In the genomic region with DNA sequence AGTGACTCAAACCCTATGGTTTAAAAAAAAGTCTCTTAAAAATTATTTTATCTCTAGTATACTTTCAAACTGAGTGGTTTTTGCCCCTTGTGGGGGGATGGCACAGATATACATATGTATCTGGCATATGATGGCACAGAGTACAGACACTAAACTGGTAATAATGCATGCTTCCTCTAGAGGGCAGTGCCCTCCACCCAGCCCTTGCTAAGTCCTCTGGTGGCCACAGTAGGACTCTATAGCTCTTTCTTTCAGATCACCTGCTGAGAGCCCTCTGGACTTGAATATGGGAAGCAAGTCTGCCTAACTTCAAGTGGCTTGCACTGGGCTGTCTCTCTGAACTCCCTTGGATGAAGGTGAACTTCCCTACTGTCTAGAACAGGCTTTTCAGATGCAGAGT, we compare ENCODE assay signal across 8 cellular contexts.
DNase-seq lines count a peak whose midpoint lies in the region; ATAC-seq and TF ChIP-seq lines count a peak whose summit lies in the region.

No MANE protein-coding gene starts in this region.

- no peaks in the 10 kb centered on the region for H3K9me1 ChIP-seq in IMR-90 (ENCODE audit: insufficient read depth, low read length)

- intact Hi-C loops in IMR-90 (cut with micrococcal nuclease) = no loop called here
- intact Hi-C loops in thyroid gland (cut with DNase I) = no loop called here

- TF ChIP-seq CTCF in GM20000 (IDR thresholded peaks at IDR 0.05; ENCODE audit: extremely low read depth, missing control alignments) (peak; percentile 36), IMR-90 (conservative IDR thresholded peaks at IDR 0.05; ENCODE audit: low read depth, low read length) (peak; percentile 38), WERI-Rb-1 (IDR thresholded peaks at IDR 0.05; ENCODE audit: low read depth, low read length) (peak; percentile 80), thyroid gland (IDR thresholded peaks at IDR 0.05) (peak in 2 of 6 experiments; percentile 9 to 33)

- no peak overlapping the region for H4K8ac ChIP-seq in IMR-90 (ENCODE audit: low read depth in 2 of 2, low read length in 2 of 2)

- no peak overlapping the region for H2BK5ac ChIP-seq in IMR-90 (ENCODE audit: low read depth, low read length, poor library complexity, severe bottlenecking)

- H3K79me1 ChIP-seq in IMR-90 (ENCODE audit: low read depth in 1 of 2, low read length in 2 of 2) = no peaks in the 10 kb centered on the region

- no peak overlapping the region for H2AK9ac ChIP-seq in IMR-90 (replicated peaks; ENCODE audit: low read depth, low read length, poor library complexity)

- H2BK20ac ChIP-seq in IMR-90 (ENCODE audit: low read depth, low read length) = no peak overlapping the region

- H3K36me3 ChIP-seq in IMR-90 (ENCODE audit: control insufficient read depth, insufficient read depth, low read length) = no peaks in the 10 kb centered on the region
- no peaks in the 10 kb centered on the region for H3K36me3 ChIP-seq in WERI-Rb-1
- no peaks in the 10 kb centered on the region for H3K36me3 ChIP-seq in thyroid gland

- no peak overlapping the region for H3K4me2 ChIP-seq in IMR-90 (ENCODE audit: low read depth, low read length)

- H3K18ac ChIP-seq in IMR-90 (ENCODE audit: low read depth, low read length) = no peak overlapping the region

- H2AFZ ChIP-seq in IMR-90 (replicated peaks; ENCODE audit: low read length, poor library complexity) = no peak overlapping the region

- H4K5ac ChIP-seq in IMR-90 (ENCODE audit: low read depth, low read length) = no peak overlapping the region

- ATAC-seq in IMR-90 (ENCODE audit: low read depth) = no peak

- H3K4me3 ChIP-seq in IMR-90 (ENCODE audit: insufficient read depth, low read depth, low read length) = no peak overlapping the region
- no peak overlapping the region for H3K4me3 ChIP-seq in WERI-Rb-1 (ENCODE audit: low read depth, low read length)
- H3K4me3 ChIP-seq in thyroid gland (replicated peaks in 1 of 3) = no peak overlapping the region

- no peak overlapping the region for H4K91ac ChIP-seq in IMR-90 (ENCODE audit: insufficient read depth, low read depth, low read length)

- H3K27ac ChIP-seq in IMR-90 (ENCODE audit: insufficient read depth, low read length) (no peak overlapping the region), WERI-Rb-1 (no peak overlapping the region), thyroid gland (no peak overlapping the region)

- DNase-seq in ELR (ENCODE audit: low read depth) (peak; percentile 35), GM20000 (ENCODE audit: low spot score) (peak; percentile 15), IMR-90 (peak; percentile 8), WERI-Rb-1 (peak; percentile 33), iris pigment epithelial cell (ENCODE audit: low read depth) (peak; percentile 29), thyroid gland (no peak), T-helper 9 cell (no peak), superior temporal gyrus (ENCODE audit: extremely low spot score) (no peak)

- no peak overlapping the region for H2AK5ac ChIP-seq in IMR-90 (ENCODE audit: low read depth, low read length)

- TF ChIP-seq RAD21 in IMR-90 (IDR thresholded peaks at IDR 0.05; ENCODE audit: low read length) = peak; percentile 16; the same call in 1 of the 2 replicates

- no peak overlapping the region for H3K9ac ChIP-seq in IMR-90 (ENCODE audit: low read depth, low read length)

- H3K23ac ChIP-seq in IMR-90 (ENCODE audit: low read depth, low read length) = no peak overlapping the region

- in situ Hi-C loops in IMR-90 (cut with MboI; ENCODE audit: low sequenced_read_pairs) = no loop called here

- BruUV-seq in IMR-90 (replicated peaks; lab: Mats Ljungman, UMichigan) = no TSS peak

- peaks cover 5% of the 10 kb centered on the region; the same call in 1 of the 2 replicates for H3K27me3 ChIP-seq in IMR-90 (ENCODE audit: control insufficient read depth, insufficient read depth, low read length)
- no peaks in the 10 kb centered on the region for H3K27me3 ChIP-seq in WERI-Rb-1 (ENCODE audit: insufficient read depth, low read depth, severe bottlenecking)
- no peaks in the 10 kb centered on the region for H3K27me3 ChIP-seq in thyroid gland

- H2BK120ac ChIP-seq in IMR-90 (ENCODE audit: low read depth, low read length) = no peak overlapping the region

- no peaks in the 10 kb centered on the region for H3K4me1 ChIP-seq in IMR-90 (ENCODE audit: control insufficient read depth, insufficient read depth, low read length)
- no peaks in the 10 kb centered on the region for H3K4me1 ChIP-seq in thyroid gland

- no peak overlapping the region for H3K14ac ChIP-seq in IMR-90 (replicated peaks; ENCODE audit: low read depth, low read length)

- dilution Hi-C loops in IMR-90 (cut with HindIII; ENCODE audit: low sequenced_read_pairs, unreplicated experiment) = no loop called here

- H2BK15ac ChIP-seq in IMR-90 (ENCODE audit: low read depth, low read length) = no peak overlapping the region

- POLR2A ChIA-PET in IMR-90 (lab: Charles Lee; ENCODE audit: unreplicated experiment) = no interaction called here

- no peak overlapping the region for H3K4ac ChIP-seq in IMR-90 (ENCODE audit: low read depth, low read length)

- no peaks in the 10 kb centered on the region for H4K20me1 ChIP-seq in IMR-90 (ENCODE audit: insufficient read depth, low read length)

- TF ChIP-seq POLR2A in IMR-90 (IDR thresholded peaks at IDR 0.05; ENCODE audit: low read depth, low read length) (no peak), thyroid gland (IDR thresholded peaks at IDR 0.05) (no peak)

- CTCF ChIA-PET in IMR-90 (lab: Yijun Ruan, JAX) = interaction anchor here (0.5 kb wide), 1 partner anchor 36 kb away, joined by 3 read pairs; no protein-coding TSS in a partner anchor

- H3K9me3 ChIP-seq in IMR-90 (ENCODE audit: control insufficient read depth, insufficient read depth, low read length) (no peaks in the 10 kb centered on the region), WERI-Rb-1 (ENCODE audit: severe bottlenecking) (no peaks in the 10 kb centered on the region), thyroid gland (no peaks in the 10 kb centered on the region)

- H3K56ac ChIP-seq in IMR-90 (ENCODE audit: extremely low read depth, insufficient read depth, low read length) = no peak overlapping the region

TF ChIP-seq in IMR-90, 13 proteins besides CTCF, POLR2A, EP300 and RAD21:
- TF ChIP-seq MXI1 (IDR thresholded peaks at IDR 0.05; ENCODE audit: borderline replicate concordance, low read depth, low read length) = no peak

Comparison
In these comparisons a context has a peak if more than half of its experiments do, and no peak if none do; other contexts are left out.
1. DNase-seq: peak in ELR (single experiment), GM20000 (single experiment), IMR-90 (single experiment), WERI-Rb-1 (single experiment) and iris pigment epithelial cell (single experiment); none in thyroid gland (0 of 2), T-helper 9 cell (single experiment) and superior temporal gyrus (single experiment).